1 cellular context compared by ENCODE assay signal in genomic region chr3:184248454-184249411, GRCh38.
A peak's percentile ranks its signal among the peaks of the same experiment; 100 is the strongest.
TF ChIP-seq lines count a peak whose summit lies in the region.

Gene ALG3, minus strand, starts transcription at chr3:184248962. Its CDS starts 22 bp downstream, at chr3:184248940.

TF ChIP-seq in GM12878, 131 proteins besides CTCF, POLR2A, EP300 and RAD21 (continued from another document and continues in another):
- TF ChIP-seq ZBTB40 (IDR thresholded peaks at IDR 0.05; ENCODE audit: borderline replicate concordance): peak; percentile 92
- TF ChIP-seq CHD4 (IDR thresholded peaks at IDR 0.05): no peak
- no peak for TF ChIP-seq CUX1 (IDR thresholded peaks at IDR 0.05; ENCODE audit: insufficient replicate concordance, low read depth, low read length)
- TF ChIP-seq ELK1 (IDR thresholded peaks at IDR 0.05; ENCODE audit: low read depth, low read length): 0 out of 2 replicates have a peak, but pooled peaks have one; percentile 68
- no peak for TF ChIP-seq MLLT1 (IDR thresholded peaks at IDR 0.05)
- no peak for TF ChIP-seq FOXM1 (IDR thresholded peaks at IDR 0.05; ENCODE audit: low read depth, low read length)
- TF ChIP-seq TCF7 (IDR thresholded peaks at IDR 0.05; ENCODE audit: borderline replicate concordance): no peak
- peak; percentile 76 for TF ChIP-seq LARP7 (IDR thresholded peaks at IDR 0.05)
- no peak for TF ChIP-seq BRCA1 (IDR thresholded peaks at IDR 0.05; ENCODE audit: low read depth, low read length)
- TF ChIP-seq RAD51 (IDR thresholded peaks at IDR 0.05): peak; percentile 34; the same call in 1 of the 2 replicates
- TF ChIP-seq USF1 (IDR thresholded peaks at IDR 0.05; ENCODE audit: borderline replicate concordance, extremely low read length, insufficient read depth, low read depth, low read length): peak; percentile 7
- TF ChIP-seq GATAD2B (conservative IDR thresholded peaks at IDR 0.05; ENCODE audit: low read depth): peak; percentile 67
- no peak; the same call in 1 of the 2 replicates for TF ChIP-seq REST (IDR thresholded peaks at IDR 0.05; ENCODE audit: low read depth, low read length)
- TF ChIP-seq ATF3 (IDR thresholded peaks at IDR 0.05; ENCODE audit: borderline replicate concordance, extremely low read depth, low read depth, low read length): no peak
- TF ChIP-seq NR2C2 (IDR thresholded peaks at IDR 0.05; ENCODE audit: borderline replicate concordance, control insufficient read depth, insufficient read length, low read depth): no peak
- TF ChIP-seq YY1 (IDR thresholded peaks at IDR 0.05; ENCODE audit: low read depth, low read length): peak; percentile 99
- TF ChIP-seq PAX5 (IDR thresholded peaks at IDR 0.05; ENCODE audit: borderline replicate concordance, low read depth, low read length): no peak
- no peak for TF ChIP-seq PKNOX1 (IDR thresholded peaks at IDR 0.05)
- TF ChIP-seq MXI1 (IDR thresholded peaks at IDR 0.05; ENCODE audit: low read depth, low read length): peak; percentile 79
- peak; percentile 72; the same call in 1 of the 2 replicates for TF ChIP-seq RB1 (IDR thresholded peaks at IDR 0.05; ENCODE audit: borderline replicate concordance)
- no peak for TF ChIP-seq JUNB (IDR thresholded peaks at IDR 0.05)
- no peak for TF ChIP-seq ZBTB4 (CRISPR knock-in tag; IDR thresholded peaks at IDR 0.05)
- peak; percentile 96 for TF ChIP-seq MYC (IDR thresholded peaks at IDR 0.05; ENCODE audit: insufficient read depth, insufficient read length, insufficient replicate concordance, low read length, severe bottlenecking)
- no peak for TF ChIP-seq BCL3 (IDR thresholded peaks at IDR 0.05; ENCODE audit: borderline replicate concordance, insufficient read depth, low read depth, low read length, poor library complexity, severe bottlenecking)
- TF ChIP-seq SUZ12 (IDR thresholded peaks at IDR 0.05; ENCODE audit: unreplicated experiment): no peak
- peak; percentile 78 for TF ChIP-seq HCFC1 (IDR thresholded peaks at IDR 0.05; ENCODE audit: low read length)
- TF ChIP-seq WRNIP1 (IDR thresholded peaks at IDR 0.05; ENCODE audit: borderline replicate concordance, low read depth, low read length): peak; percentile 34; the same call in 1 of the 2 replicates
- peak; percentile 99 for TF ChIP-seq TAF1 (IDR thresholded peaks at IDR 0.05; ENCODE audit: borderline replicate concordance, low read depth, low read length)
- TF ChIP-seq ZNF622 (IDR thresholded peaks at IDR 0.05): no peak
